ENCODE assay signal across 8 cellular contexts in the genomic region with DNA sequence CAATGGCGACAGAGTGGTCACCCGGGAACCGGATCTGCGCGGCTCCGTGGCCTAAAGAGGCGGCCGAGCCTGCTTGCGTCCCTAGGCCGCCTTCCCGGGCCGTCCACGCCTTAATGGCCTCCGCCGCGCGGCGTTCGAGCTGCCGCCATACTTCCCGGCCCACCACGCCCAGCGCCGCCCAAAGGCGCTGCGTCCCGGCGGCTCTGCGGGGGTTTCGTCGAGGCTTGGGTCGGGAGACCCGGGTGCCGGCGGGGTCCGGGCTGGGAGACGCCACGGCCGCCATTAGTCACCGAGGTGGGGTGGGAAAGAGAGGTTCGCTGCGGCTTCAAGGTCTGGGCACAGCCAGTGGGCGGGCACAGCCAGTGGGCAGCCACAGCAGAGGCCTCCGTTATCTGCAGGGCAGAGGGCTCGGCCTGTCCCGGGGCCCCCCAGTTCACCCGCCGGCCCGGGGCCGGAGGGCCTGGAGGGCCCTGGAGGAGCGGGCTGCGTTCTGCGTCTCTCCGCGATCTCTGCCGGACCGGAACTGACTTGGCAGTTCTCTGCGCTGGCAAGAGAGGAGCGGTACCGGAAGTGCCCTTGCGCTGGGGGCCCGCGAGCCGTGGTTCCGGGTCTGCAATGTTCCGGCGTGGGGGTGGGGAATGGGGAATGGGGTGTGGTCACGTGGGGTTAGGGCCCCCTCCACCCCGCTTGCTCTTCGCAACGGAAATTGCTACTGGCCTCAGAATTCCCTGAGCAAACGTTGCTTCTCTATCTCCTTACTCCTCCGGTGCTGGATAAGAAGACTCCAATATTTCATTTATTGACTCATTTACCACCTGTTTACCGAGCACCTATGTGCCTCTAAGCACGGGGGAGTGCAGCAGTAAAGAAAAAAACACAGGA.
DNase-seq lines count a peak whose midpoint lies in the region; ATAC-seq, FAIRE-seq and TF ChIP-seq lines count a peak whose summit lies in the region.

No MANE protein-coding gene starts in this region.

- peaks cover 4% of the 10 kb centered on the region; the same call in 1 of the 2 replicates for H3K9me3 ChIP-seq in AG04450 (ENCODE audit: control insufficient read depth, insufficient read depth, low read length)
- H3K9me3 ChIP-seq in keratinocyte (ENCODE audit: control insufficient read depth, low read depth, low read length): no peaks in the 10 kb centered on the region

- peak; percentile 93 for ATAC-seq in GM18909 (IDR thresholded peaks at IDR 0.05; ENCODE audit: poor library complexity, unreplicated experiment)
- peak; percentile 86 for ATAC-seq in HG03196 (IDR thresholded peaks at IDR 0.05; ENCODE audit: unreplicated experiment)

- dilution Hi-C loops in keratinocyte (cut with MboI; ENCODE audit: extremely low pct_ligation_motif_present, low sequenced_read_pairs): no loop called here

- POLR2A ChIA-PET in AG04450 (lab: Yijun Ruan, JAX): no interaction called here

- peaks cover 12% of the 10 kb centered on the region for H3K4me1 ChIP-seq in keratinocyte (ENCODE audit: control insufficient read depth, extremely low read depth, insufficient read depth, low read length)

- TF ChIP-seq CTCF in AG04450 (IDR thresholded peaks at IDR 0.05; ENCODE audit: low read depth, low read length): no peak
- no peak for TF ChIP-seq CTCF in keratinocyte (optimal IDR thresholded peaks at IDR 0.05 in 1 of 3, IDR thresholded peaks at IDR 0.05 in 1 of 3, conservative IDR thresholded peaks at IDR 0.05 in 1 of 3; ENCODE audit: extremely low read depth in 1 of 3, insufficient read depth in 2 of 3, low read length in 3 of 3)

- peak overlapping the region; percentile 69 for H3K4me2 ChIP-seq in keratinocyte (ENCODE audit: control insufficient read depth, extremely low read depth, insufficient read depth, low read depth, low read length)

- H4K20me1 ChIP-seq in keratinocyte (ENCODE audit: control insufficient read depth, extremely low read depth, insufficient read depth, low read length): peaks cover 8% of the 10 kb centered on the region

- peak overlapping the region; percentile 94 for H3K27ac ChIP-seq in AG04450 (ENCODE audit: low read depth, low read length)
- peak overlapping the region; percentile 88 for H3K27ac ChIP-seq in keratinocyte (ENCODE audit: control insufficient read depth, insufficient read depth, low read length)

- H3K9me1 ChIP-seq in keratinocyte (ENCODE audit: control insufficient read depth, extremely low read depth, insufficient read depth, low read length): no peaks in the 10 kb centered on the region

- DNase-seq in AG04450 (ENCODE audit: low read depth, low spot score): peak; percentile 59
- DNase-seq in NCI-H226: peak; percentile 84
- DNase-seq in activated CD4-positive, CD25-positive, alpha-beta regulatory T cell treated with anti-CD3 and anti-CD28 coated beads, Interleukin-2, amount 50 U/mL, for 16 hours (ENCODE audit: low read depth, low spot score): peak; percentile 84
- DNase-seq in central memory CD4-positive, alpha-beta T cell: peak; percentile 78
- peak; percentile 56 for DNase-seq in keratinocyte (ENCODE audit: low read depth, low spot score)
- DNase-seq in stimulated activated CD4-positive, alpha-beta T cell treated with anti-CD3 and anti-CD28 coated beads, Interleukin-12 subunit alpha, Interleukin-12 subunit beta, amount 100 ng/mL, for 4 hours: peak; percentile 94

- H2AFZ ChIP-seq in keratinocyte (ENCODE audit: control insufficient read depth, low read length): peak overlapping the region; percentile 18

- peaks cover 41% of the 10 kb centered on the region for H3K79me2 ChIP-seq in keratinocyte (ENCODE audit: control insufficient read depth, insufficient read depth, low read length)

- H3K9ac ChIP-seq in keratinocyte (ENCODE audit: control insufficient read depth, extremely low read depth, insufficient read depth, low read length): peak overlapping the region; percentile 97

- H3K4me3 ChIP-seq in AG04450 (ENCODE audit: low read depth, low read length) (peak overlapping the region; percentile 78), keratinocyte (ENCODE audit: control insufficient read depth in 2 of 3, extremely low read depth in 1 of 3, insufficient read depth in 2 of 3, low read depth in 1 of 3, low read length in 3 of 3) (peak overlapping the region; percentile 66 to 91 (median 83))

- no peaks in the 10 kb centered on the region for H3K27me3 ChIP-seq in AG04450 (ENCODE audit: control insufficient read depth, insufficient read depth, low read length)
- peaks cover 4% of the 10 kb centered on the region for H3K27me3 ChIP-seq in keratinocyte (ENCODE audit: control insufficient read depth, extremely low read depth, insufficient read depth, low read length)

- CTCF ChIA-PET in AG04450 (lab: Charles Lee): interaction anchor here (1.4 kb wide), 2 partner anchors 55 to 88 kb away, joined by 4 to 5 read pairs; no protein-coding TSS in a partner anchor

- no peaks in the 10 kb centered on the region for H3K36me3 ChIP-seq in keratinocyte (ENCODE audit: control insufficient read depth in 2 of 2, extremely low read depth in 1 of 2, insufficient read depth in 2 of 2, low read length in 2 of 2)

- FAIRE-seq in keratinocyte (lab: Jason Lieb, UNC): no peak

Comparison
In these comparisons a context has a peak if more than half of its experiments do, and no peak if none do; other contexts are left out.
1. Peak in every context shown above with its lines: DNase-seq, ATAC-seq, H3K4me3 ChIP-seq and H3K27ac ChIP-seq.